11 cellular contexts compared by ENCODE assay signal in the genomic region with DNA sequence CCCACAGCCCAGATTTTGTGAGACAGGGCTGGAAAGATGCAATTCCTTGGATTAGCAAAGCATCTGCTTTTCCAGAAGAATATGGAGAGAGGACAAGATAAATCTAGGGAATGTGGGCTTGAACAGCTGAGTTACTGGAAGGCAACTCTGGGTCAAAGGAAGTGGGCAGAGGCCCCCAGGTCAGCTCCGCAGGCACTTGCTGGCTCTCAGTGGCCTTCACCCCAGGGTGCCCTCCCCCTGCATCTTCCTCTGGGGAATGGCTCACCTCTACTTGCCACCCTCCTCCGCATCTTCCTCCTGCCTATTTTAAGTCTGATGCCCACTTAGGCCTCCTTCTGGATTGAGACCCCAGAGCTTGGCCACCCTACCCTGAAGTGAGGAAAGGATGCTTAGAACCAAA. TPM values are rescaled to one million over a fixed set of nuclear protein-coding genes. Genes with fewer than 3 reads are reported as not detected.
DNase-seq lines count a peak whose midpoint lies in the region; ATAC-seq, FAIRE-seq and TF ChIP-seq lines count a peak whose summit lies in the region.
"Had no signal": no experiment of that assay in that cellular context is flagged by ENCODE, and none has a peak within 500 bp of the region (broad histone marks: within the 10 kb centered on the region; RNA-seq: fewer than 3 reads in every experiment).

No MANE protein-coding gene starts in this region.

- POLR2A ChIA-PET in activated CD8-positive, alpha-beta T cell treated with anti-CD3 and anti-CD28 coated beads for 36 hours (lab: Charles Lee) = interaction anchor here (1.6 to 1.9 kb wide), 2 partner anchors 11 to 17 kb away, joined by 4 to 5 read pairs; no protein-coding TSS in a partner anchor

- no TSS peak for BruUV-seq in Calu3 (replicated peaks; lab: Mats Ljungman, UMichigan)

- peaks cover 57% of the 10 kb centered on the region for H3K4me1 Mint-ChIP-seq in Calu3 (ENCODE audit: low read depth, unreplicated experiment)
- peaks cover 31% of the 10 kb centered on the region for H3K4me1 Mint-ChIP-seq in activated CD8-positive, alpha-beta T cell treated with anti-CD3 and anti-CD28 coated beads for 36 hours (ENCODE audit: low read depth)

- peak overlapping the region; percentile 39 for H3K4me2 ChIP-seq in hepatocyte

- ATAC-seq in activated CD8-positive, alpha-beta T cell treated with anti-CD3 and anti-CD28 coated beads for 36 hours = no peak
- ATAC-seq: natural killer cell had no signal

- 97% methylated on average over 2 of the region's 2 CpGs for WGBS in hepatocyte (ENCODE audit: low lambda C conversion rate, missing lambda C conversion rate)
- 79 to 98% (median 93%) methylated on average over 2 of the region's 2 CpGs for WGBS in spleen, 5 donors

- H3K27me3 ChIP-seq in hepatocyte (no peaks in the 10 kb centered on the region), spleen (replicated peaks in 1 of 7) (no peaks in the 10 kb centered on the region)

- no peak for TF ChIP-seq CTCF in Calu3 (IDR thresholded peaks at IDR 0.05; ENCODE audit: unreplicated experiment)
- TF ChIP-seq CTCF in activated CD8-positive, alpha-beta T cell treated with anti-CD3 and anti-CD28 coated beads for 36 hours (IDR thresholded peaks at IDR 0.05) = no peak
- no peak for TF ChIP-seq CTCF in hepatocyte (IDR thresholded peaks at IDR 0.05; ENCODE audit: poor library complexity)
- TF ChIP-seq CTCF in spleen (IDR thresholded peaks at IDR 0.05 in 8 of 11, conservative IDR thresholded peaks at IDR 0.05 in 3 of 11) = no peak

- no peaks in the 10 kb centered on the region for H3K27me3 Mint-ChIP-seq in Calu3 (ENCODE audit: unreplicated experiment)
- H3K27me3 Mint-ChIP-seq in activated CD8-positive, alpha-beta T cell treated with anti-CD3 and anti-CD28 coated beads for 36 hours = no peaks in the 10 kb centered on the region

- DNase-seq in Calu3 (no peak), hepatocyte (ENCODE audit: low spot score) (no peak), spleen (no peak), cerebellum (ENCODE audit: low spot score) (no peak), HT-29 (ENCODE audit: low spot score) (no peak), DMS79 (lab: John Stamatoyannopoulos, UW) (no peak), GM19239 (ENCODE audit: insufficient read length, low spot score) (no peak)
- DNase-seq in activated CD8-positive, alpha-beta T cell treated with anti-CD3 and anti-CD28 coated beads for 36 hours = no peak
- DNase-seq: DMS79 treated with DMSO at 0.1 percent for 48 hours, Karpas-422, natural killer cell had no signal

- H2AFZ ChIP-seq in hepatocyte = no peak overlapping the region

- TF ChIP-seq POLR2A in spleen (IDR thresholded peaks at IDR 0.05) = no peak

- H4K20me1 ChIP-seq in hepatocyte (ENCODE audit: insufficient read depth, poor library complexity, severe bottlenecking) = peaks cover 4% of the 10 kb centered on the region

- H3K4me1 ChIP-seq in hepatocyte (ENCODE audit: insufficient read depth) = peaks cover 19% of the 10 kb centered on the region
- H3K4me1 ChIP-seq in spleen = peaks cover 30 to 78% (median 66%) of the 10 kb centered on the region in 6 donors

- H3K79me2 ChIP-seq in hepatocyte = peaks cover 20% of the 10 kb centered on the region

- no peaks in the 10 kb centered on the region for H3K9me3 Mint-ChIP-seq in Calu3 (ENCODE audit: low read depth, unreplicated experiment)
- no peaks in the 10 kb centered on the region for H3K9me3 Mint-ChIP-seq in activated CD8-positive, alpha-beta T cell treated with anti-CD3 and anti-CD28 coated beads for 36 hours
- H3K9me3 Mint-ChIP-seq: natural killer cell had no signal

- H3K27ac Mint-ChIP-seq in Calu3 (ENCODE audit: unreplicated experiment) = peak overlapping the region; percentile 91
- H3K27ac Mint-ChIP-seq in activated CD8-positive, alpha-beta T cell treated with anti-CD3 and anti-CD28 coated beads for 36 hours = peak overlapping the region; percentile 81

- intact Hi-C loops in Calu3 (cut with micrococcal nuclease; ENCODE audit: unreplicated experiment) (no loop called here), spleen (cut with DNase I; ENCODE audit: low total_unique reads) (loop anchor here (5.0 kb wide), 1 partner anchor 103 kb away; no protein-coding TSS in a partner anchor)
- intact Hi-C loops in activated CD8-positive, alpha-beta T cell treated with anti-CD3 and anti-CD28 coated beads for 36 hours (cut with micrococcal nuclease) = no loop called here

- peak overlapping the region; percentile 65 for H3K27ac ChIP-seq in hepatocyte
- H3K27ac ChIP-seq in spleen = peak overlapping the region; percentile 42 to 82 (median 72)

- FAIRE-seq in GM19239 (lab: Jason Lieb, UNC) = no peak

- H3K4me3 ChIP-seq in hepatocyte = no peak overlapping the region
- H3K4me3 ChIP-seq in spleen = no peak overlapping the region

- H3K4me3 Mint-ChIP-seq in Calu3 (ENCODE audit: low read depth, unreplicated experiment) = peak overlapping the region; percentile 50
- no peak overlapping the region for H3K4me3 Mint-ChIP-seq in activated CD8-positive, alpha-beta T cell treated with anti-CD3 and anti-CD28 coated beads for 36 hours
- H3K4me3 Mint-ChIP-seq: natural killer cell had no signal

- peaks cover 4% of the 10 kb centered on the region for H3K36me3 ChIP-seq in hepatocyte (replicated peaks; ENCODE audit: insufficient read depth, low read depth)
- H3K36me3 ChIP-seq in spleen = peaks cover 7 to 100% (median 91%) of the 10 kb centered on the region in 6 donors

- peaks cover 64% of the 10 kb centered on the region for H3K36me3 Mint-ChIP-seq in Calu3 (ENCODE audit: insufficient read depth, unreplicated experiment)
- peaks cover 69% of the 10 kb centered on the region for H3K36me3 Mint-ChIP-seq in activated CD8-positive, alpha-beta T cell treated with anti-CD3 and anti-CD28 coated beads for 36 hours (ENCODE audit: low read depth)

- H3K9me3 ChIP-seq in hepatocyte (ENCODE audit: low read depth) = no peaks in the 10 kb centered on the region
- H3K9me3 ChIP-seq in spleen = no peaks in the 10 kb centered on the region

- CTCF ChIA-PET in Calu3 (lab: Charles Lee) = interaction anchor here (1.3 to 2.0 kb wide), 3 partner anchors 20 to 34 kb away, joined by 3 to 8 read pairs (median 4); no protein-coding TSS in a partner anchor
- CTCF ChIA-PET in activated CD8-positive, alpha-beta T cell treated with anti-CD3 and anti-CD28 coated beads for 36 hours (lab: Charles Lee) = interaction anchor here (1.1 to 6.5 kb wide), 4 partner anchors 8 to 143 kb away, joined by 3 to 140 read pairs (median 18); partner anchors contain the start of gene PNMA1

- no peaks in the 10 kb centered on the region for H3K9me2 ChIP-seq in hepatocyte (replicated peaks; ENCODE audit: insufficient read depth)

RNA-seq across cellular contexts. Expression of gene PNMA1, which starts 10.5 kb away (rescaled TPM):
- total RNA-seq in Calu3 (2022) = 37.2 and 37.9 TPM in 2 replicates
- 10 to 100 TPM; 22.9 to 24.1 TPM for total RNA-seq in activated CD8-positive, alpha-beta T cell treated with anti-CD3 and anti-CD28 coated beads for 36 hours
- 23.0 and 27.3 TPM in 2 replicates for total RNA-seq in hepatocyte
- 41.2 and 45.7 TPM in 2 replicates for polyA plus RNA-seq in hepatocyte
- 10 to 100 TPM; 21.1 to 31.8 (median 25.4) TPM for total RNA-seq in spleen
- polyA plus RNA-seq in spleen = 10 to 100 TPM; 13.1 to 19.8 (median 13.8) TPM
- total RNA-seq in cerebellum = 69.8 TPM
- total RNA-seq in HT-29 (2014; rRNA removed; shearing (Covaris generic)) = 6.3 and 7.5 TPM in 2 replicates
